Comparison of ENCODE assay signal across 20 cellular contexts in genomic region chr6:30264731-30265130, GRCh38. TPM values are rescaled to one million over a fixed set of nuclear protein-coding genes. Genes with fewer than 3 reads are reported as not detected.
DNase-seq lines count a peak whose midpoint lies in the region; ATAC-seq, FAIRE-seq and TF ChIP-seq lines count a peak whose summit lies in the region.
"Had no signal": no experiment of that assay in that cellular context is flagged by ENCODE, and none has a peak within 500 bp of the region (broad histone marks: within the 10 kb centered on the region; RNA-seq: fewer than 3 reads in every experiment).

No MANE protein-coding gene starts in this region.

- H4K20me1 ChIP-seq in SK-N-SH (ENCODE audit: insufficient read depth) (no peaks in the 10 kb centered on the region), GM12878 (ENCODE audit: control insufficient read depth, insufficient read depth) (no peaks in the 10 kb centered on the region)

- no peak for DNase-seq in SK-N-SH
- no peak for DNase-seq in GM12878 (ENCODE audit: low read depth, low spot score)
- peak; percentile 38 for DNase-seq in inferior parietal cortex (ENCODE audit: extremely low spot score)
- DNase-seq in NCI-H1105 (lab: John Stamatoyannopoulos, UW): no peak
- no peak for DNase-seq in NCI-H446 (lab: John Stamatoyannopoulos, UW)
- no peak for DNase-seq in stimulated activated naive CD4-positive, alpha-beta T cell treated with Interleukin-2 at 50 U/mL for 16 hours (lab: John Stamatoyannopoulos, UW)
- DNase-seq: activated CD4-positive, alpha-beta T cell treated with anti-CD3 and anti-CD28 coated beads for 36 hours; C1 segment of cervical spinal cord; effector memory CD4-positive, alpha-beta T cell; heart right ventricle; NCI-H1930; NCI-H446 treated with DMSO at 0.1 percent for 48 hours; NK-92 treated with Interleukin-12 subunit alpha and Interleukin-12 subunit beta, amount 100 ng/mL, for 24 hours; ovary; stomach had no signal

- ATAC-seq in SK-N-SH treated with all-trans-retinoic acid at 6 μM for 48 hours (peak; percentile 36; the same call in 2 of the 3 replicates), GM12878 (no peak)
- ATAC-seq: activated CD4-positive, alpha-beta T cell treated with anti-CD3 and anti-CD28 coated beads for 36 hours; heart right ventricle; sciatic nerve had no signal

- H3K9ac ChIP-seq in SK-N-SH: no peak overlapping the region
- no peak overlapping the region for H3K9ac ChIP-seq in GM12878 (ENCODE audit: control insufficient read depth, insufficient read depth, low read length)

- no peaks in the 10 kb centered on the region for H3K9me3 ChIP-seq in SK-N-SH
- H3K9me3 ChIP-seq in GM12878 (replicated peaks; ENCODE audit: control insufficient read depth, insufficient read depth, low read length): no peaks in the 10 kb centered on the region
- H3K9me3 ChIP-seq: esophagus muscularis mucosa, heart right ventricle, ovary, stomach had no signal

- H3K4me3 ChIP-seq in SK-N-SH (ENCODE audit: low read depth in 2 of 2, low read length in 1 of 2): no peak overlapping the region
- no peak overlapping the region for H3K4me3 ChIP-seq in GM12878
- H3K4me3 ChIP-seq: esophagus muscularis mucosa, heart right ventricle, ovary, stomach had no signal

- intact Hi-C loops in GM12878 (cut with micrococcal nuclease; ENCODE audit: unreplicated experiment): no loop called here

- H3K27ac ChIP-seq in SK-N-SH (ENCODE audit: low read depth in 2 of 2, low read length in 1 of 2): 0 out of 4 replicates have a peak overlapping the region, but pooled peaks of 1 of the 2 experiments have one; percentile 39
- no peak overlapping the region for H3K27ac ChIP-seq in GM12878 (ENCODE audit: control insufficient read depth, insufficient read depth)
- peak overlapping the region; percentile 9 for H3K27ac ChIP-seq in temporal lobe (ENCODE audit: low read depth, low read length)
- H3K27ac ChIP-seq: 22Rv1, esophagus muscularis mucosa, heart right ventricle, ovary, stomach had no signal

- TF ChIP-seq RAD21 in SK-N-SH (IDR thresholded peaks at IDR 0.05; ENCODE audit: low read length): no peak
- TF ChIP-seq RAD21 in GM12878 (IDR thresholded peaks at IDR 0.05; ENCODE audit: insufficient read depth, low read depth, low read length): no peak

- SMC1A ChIA-PET in GM12878 (lab: Charles Lee; ENCODE audit: uncharacterized antibody, unreplicated experiment): no interaction called here

- no peak for TF ChIP-seq POLR2A in GM12878 (IDR thresholded peaks at IDR 0.05; ENCODE audit: low read depth, low read length)

- TF ChIP-seq EP300 in SK-N-SH (IDR thresholded peaks at IDR 0.05; ENCODE audit: borderline replicate concordance in 1 of 2, low read depth in 1 of 2, low read length in 1 of 2) (no peak), GM12878 (IDR thresholded peaks at IDR 0.05; ENCODE audit: borderline replicate concordance in 1 of 2, control insufficient read depth in 1 of 2, low read depth in 2 of 2, low read length in 2 of 2) (no peak)

- H3F3A ChIP-seq in SK-N-SH (replicated peaks; ENCODE audit: insufficient read depth): peaks cover 4% of the 10 kb centered on the region

- POLR2A ChIA-PET in SK-N-SH (lab: Yijun Ruan, JAX) (no interaction called here), GM12878 (lab: Charles Lee) (no interaction called here)

- CTCF ChIA-PET in SK-N-SH (lab: Yijun Ruan, JAX): no interaction called here
- CTCF ChIA-PET in GM12878 (lab: Yijun Ruan, JAX): no interaction called here

- H3K36me3 ChIP-seq in SK-N-SH (replicated peaks in 1 of 2; ENCODE audit: control insufficient read depth in 1 of 2, insufficient read depth in 2 of 2, low read length in 1 of 2) (peaks cover 0 to 6% of the 10 kb centered on the region in 2 experiments), GM12878 (ENCODE audit: control insufficient read depth in 2 of 2, insufficient read depth in 2 of 2, low read length in 1 of 2) (peaks cover 0 to 3% of the 10 kb centered on the region in 2 experiments; a peak in 3 of 4 replicates)
- H3K36me3 ChIP-seq: ovary had no signal

- 77% methylated on average over 7 of the region's 7 CpGs for WGBS in SK-N-SH (ENCODE audit: low lambda C conversion rate)
- WGBS in GM12878 (ENCODE audit: insufficient coverage, insufficient replicate concordance, low lambda C conversion rate, missing lambda C conversion rate): 72% methylated on average over 7 of the region's 7 CpGs

- TF ChIP-seq CTCF in SK-N-SH (IDR thresholded peaks at IDR 0.05) (no peak), GM12878 (IDR thresholded peaks at IDR 0.05 in 2 of 3, conservative IDR thresholded peaks at IDR 0.05 in 1 of 3; ENCODE audit: control insufficient read depth in 2 of 3, extremely low read depth in 1 of 3, insufficient read depth in 1 of 3, low read depth in 3 of 3, low read length in 3 of 3) (no peak)

- in situ Hi-C loops in GM12878 (cut with MboI): no loop called here

- no peaks in the 10 kb centered on the region for H3K27me3 ChIP-seq in SK-N-SH (ENCODE audit: insufficient read depth)
- no peaks in the 10 kb centered on the region for H3K27me3 ChIP-seq in GM12878 (replicated peaks in 1 of 2; ENCODE audit: control insufficient read depth in 2 of 2, insufficient read depth in 2 of 2, low read length in 1 of 2)
- H3K27me3 ChIP-seq: esophagus muscularis mucosa, ovary had no signal

- H3K4me1 ChIP-seq in SK-N-SH (ENCODE audit: control insufficient read depth in 1 of 2, insufficient read depth in 2 of 2, low read depth in 1 of 2, low read length in 1 of 2): peaks cover 7 to 23% of the 10 kb centered on the region in 2 experiments; a peak in 3 of 4 replicates
- no peaks in the 10 kb centered on the region for H3K4me1 ChIP-seq in GM12878 (ENCODE audit: control insufficient read depth, insufficient read depth, low read length)

- no peaks in the 10 kb centered on the region for H3K9me2 ChIP-seq in SK-N-SH

- H3K79me2 ChIP-seq in SK-N-SH (ENCODE audit: insufficient read depth): no peaks in the 10 kb centered on the region
- peaks cover 1% of the 10 kb centered on the region; the same call in 1 of the 2 replicates for H3K79me2 ChIP-seq in GM12878 (ENCODE audit: control insufficient read depth, insufficient read depth, low read length)

- FAIRE-seq in GM12878 (lab: Jason Lieb, UNC): no peak

- no peak overlapping the region for H3K4me2 ChIP-seq in SK-N-SH
- no peak overlapping the region for H3K4me2 ChIP-seq in GM12878 (ENCODE audit: control insufficient read depth, insufficient read depth)

- no TSS peak for BruUV-seq in GM12878 (replicated peaks; lab: Mats Ljungman, UMichigan)

- RAD21 ChIA-PET in GM12878 (lab: Charles Lee; ENCODE audit: unreplicated experiment): no interaction called here

- no peak overlapping the region for H2AFZ ChIP-seq in SK-N-SH (ENCODE audit: low read depth)
- no peak overlapping the region for H2AFZ ChIP-seq in GM12878 (ENCODE audit: control insufficient read depth, low read depth, low read length)

TF ChIP-seq in SK-N-SH treated with all-trans-retinoic acid at 6 μM for 48 hours, 23 proteins besides CTCF, POLR2A, EP300 and RAD21:
- TF ChIP-seq ISL1 (CRISPR knock-in tag; IDR thresholded peaks at IDR 0.05) (no peak), ZNF70 (CRISPR knock-in tag; IDR thresholded peaks at IDR 0.05) (peak; percentile 58; the same call in 1 of the 2 replicates)

TF ChIP-seq in SK-N-SH, 30 proteins besides CTCF, POLR2A, EP300 and RAD21:
- TF ChIP-seq SIN3A (IDR thresholded peaks at IDR 0.05; ENCODE audit: borderline replicate concordance, low read depth, low read length): no peak

TF ChIP-seq in GM12878, 131 proteins besides CTCF, POLR2A, EP300 and RAD21:
- TF ChIP-seq ZSCAN29 (IDR thresholded peaks at IDR 0.05) (no peak), KAT2A (conservative IDR thresholded peaks at IDR 0.05; ENCODE audit: control insufficient read depth, low read depth, low read length) (no peak), DPF2 (IDR thresholded peaks at IDR 0.05) (no peak), SREBF2 (IDR thresholded peaks at IDR 0.05; ENCODE audit: low read length) (no peak), POLR2AphosphoS5 (IDR thresholded peaks at IDR 0.05; ENCODE audit: low read length) (0 out of 2 replicates have a peak, but pooled peaks have one; percentile 22), SMAD1 (IDR thresholded peaks at IDR 0.05; ENCODE audit: low read depth, partially characterized antibody) (no peak)
- TF ChIP-seq, protein P1, sequence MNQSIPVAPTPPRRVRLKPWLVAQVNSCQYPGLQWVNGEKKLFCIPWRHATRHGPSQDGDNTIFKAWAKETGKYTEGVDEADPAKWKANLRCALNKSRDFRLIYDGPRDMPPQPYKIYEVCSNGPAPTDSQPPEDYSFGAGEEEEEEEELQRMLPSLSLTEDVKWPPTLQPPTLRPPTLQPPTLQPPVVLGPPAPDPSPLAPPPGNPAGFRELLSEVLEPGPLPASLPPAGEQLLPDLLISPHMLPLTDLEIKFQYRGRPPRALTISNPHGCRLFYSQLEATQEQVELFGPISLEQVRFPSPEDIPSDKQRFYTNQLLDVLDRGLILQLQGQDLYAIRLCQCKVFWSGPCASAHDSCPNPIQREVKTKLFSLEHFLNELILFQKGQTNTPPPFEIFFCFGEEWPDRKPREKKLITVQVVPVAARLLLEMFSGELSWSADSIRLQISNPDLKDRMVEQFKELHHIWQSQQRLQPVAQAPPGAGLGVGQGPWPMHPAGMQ (IDR thresholded peaks at IDR 0.05; ENCODE audit: borderline replicate concordance): no peak
TF ChIP-seq in GM12878: peak in this region for 1.

RNA-seq across cellular contexts. Expression of gene TRIM26, which starts 51.5 kb away (rescaled TPM):
- 23.5 and 26.1 TPM in 2 replicates for polyA plus RNA-seq in SK-N-SH (2012; rRNA removed)
- 16.8 and 19.2 TPM in 2 replicates for polyA plus RNA-seq in SK-N-SH (2012; cell fraction: cytosol; rRNA removed)
- polyA plus RNA-seq in SK-N-SH (2012; cell fraction: nucleus; rRNA removed): 33.0 and 34.5 TPM in 2 replicates
- total RNA-seq in GM12878 (2013; cell fraction: nucleolus; rRNA removed): 43.0 and 46.6 TPM in 2 replicates
- 62.4 and 73.5 TPM in 2 replicates for total RNA-seq in GM12878 (2014; rRNA removed)
- 39.2 and 43.9 TPM in 2 replicates for total RNA-seq in GM12878 (2014; rRNA removed; fragmentation: Illumina TruSeq; extraction: Trizol)
- total RNA-seq in GM12878 (2021): 76.4 and 79.6 TPM in 2 replicates
- 39.1 TPM for polyA plus RNA-seq in GM12878 (2011; ENCODE audit: low read depth)
- 35.6 and 57.3 TPM in 2 replicates for polyA plus RNA-seq in GM12878 (2011; rRNA removed)
- polyA plus RNA-seq in GM12878 (2011; cell fraction: cytosol; rRNA removed): 58.1 and 59.0 TPM in 2 replicates
- polyA plus RNA-seq in GM12878 (2011; cell fraction: nucleus; rRNA removed): 62.3 and 84.6 TPM in 2 replicates
- 35.8 and 51.5 TPM in 2 replicates for polyA plus RNA-seq in GM12878 (2012)
- polyA plus RNA-seq in GM12878 (2014; fragmentation: Illumina TruSeq; extraction: Trizol): 57.6 and 72.4 TPM in 2 replicates
- polyA plus RNA-seq in GM12878 (2014; fragmentation: Nextera tagmentation; extraction: Ambion mirVana): 10 to 100 TPM; 13.1 to 18.2 TPM
- 56.5 and 67.5 TPM in 2 replicates for polyA plus RNA-seq in GM12878 (2014; rRNA removed)
- polyA plus RNA-seq in GM12878 (2016; fragmentation: Nextera tagmentation; extraction: Ambion mirVana): 10 to 100 TPM; 69.9 to 75.3 TPM
- 45.0 and 62.8 TPM in 2 replicates for polyA minus RNA-seq in GM12878 (2011; rRNA and poly(A)+ RNA removed)
- 17.9 and 27.3 TPM in 2 replicates for polyA minus RNA-seq in GM12878 (2011; cell fraction: cytosol; rRNA and poly(A)+ RNA removed)
- polyA minus RNA-seq in GM12878 (2011; cell fraction: nucleus; rRNA and poly(A)+ RNA removed): 15.7 and 26.6 TPM in 2 replicates
- total RNA-seq in temporal lobe: 14.3 TPM
